1 cellular context compared by ENCODE assay signal in genomic region chr1:114467491-114467890, GRCh38.
TF ChIP-seq lines count a peak whose summit lies in the region.

No MANE protein-coding gene starts in this region.

TF ChIP-seq in HepG2, 621 proteins besides CTCF, POLR2A, EP300 and RAD21 (continued from another document and continues in another):
- TF ChIP-seq SRF (IDR thresholded peaks at IDR 0.05; ENCODE audit: low read depth, low read length) (no peak), ZNF232 (CRISPR knock-in tag; IDR thresholded peaks at IDR 0.05; ENCODE audit: borderline replicate concordance) (peak; percentile 82; the same call in 1 of the 2 replicates), NFIC (IDR thresholded peaks at IDR 0.05; ENCODE audit: low read length) (peak; percentile 96), ZMYM4 (CRISPR knock-in tag; IDR thresholded peaks at IDR 0.05) (peak; percentile 58; the same call in 1 of the 2 replicates), POGK (CRISPR knock-in tag; conservative IDR thresholded peaks at IDR 0.05) (peak; percentile 84), ZFAT (CRISPR knock-in tag; conservative IDR thresholded peaks at IDR 0.05) (no peak), CBFB (CRISPR knock-in tag; IDR thresholded peaks at IDR 0.05) (peak; percentile 93), PHF21A (CRISPR knock-in tag; IDR thresholded peaks at IDR 0.05) (peak; percentile 78), MIER3 (CRISPR knock-in tag; IDR thresholded peaks at IDR 0.05; ENCODE audit: borderline replicate concordance) (peak; percentile 89), HMG20B (CRISPR knock-in tag; conservative IDR thresholded peaks at IDR 0.05) (peak; percentile 84), PAXIP1 (CRISPR knock-in tag; conservative IDR thresholded peaks at IDR 0.05) (peak; percentile 96), TCF7 (IDR thresholded peaks at IDR 0.05; ENCODE audit: low read depth) (peak; percentile 98), ZSCAN21 (CRISPR knock-in tag; IDR thresholded peaks at IDR 0.05; ENCODE audit: borderline replicate concordance) (peak; percentile 40; the same call in 1 of the 2 replicates), RARG (CRISPR knock-in tag; IDR thresholded peaks at IDR 0.05; ENCODE audit: low read depth) (no peak), JUND (CRISPR knock-in tag; IDR thresholded peaks at IDR 0.05) (0 out of 2 replicates have a peak, but pooled peaks have one; percentile 9), TBX2 (CRISPR knock-in tag; IDR thresholded peaks at IDR 0.05; ENCODE audit: borderline replicate concordance) (peak; percentile 93), NONO (IDR thresholded peaks at IDR 0.05) (no peak), NONO (CRISPR knock-in tag; conservative IDR thresholded peaks at IDR 0.05) (peak; percentile 30; the same call in 1 of the 2 replicates), GABPA (IDR thresholded peaks at IDR 0.05; ENCODE audit: low read depth, low read length) (no peak), GABPA (CRISPR knock-in tag; IDR thresholded peaks at IDR 0.05; ENCODE audit: low read depth) (peak; percentile 75), XBP1 (CRISPR knock-in tag; IDR thresholded peaks at IDR 0.05) (no peak), SP5 (CRISPR knock-in tag; IDR thresholded peaks at IDR 0.05; ENCODE audit: borderline replicate concordance, low read depth) (peak; percentile 44; the same call in 1 of the 2 replicates), PPARG (CRISPR knock-in tag; conservative IDR thresholded peaks at IDR 0.05) (peak; percentile 88), CHD2 (IDR thresholded peaks at IDR 0.05; ENCODE audit: low read depth, low read length) (no peak), TCF12 (IDR thresholded peaks at IDR 0.05) (no peak), TCF12 (CRISPR knock-in tag; IDR thresholded peaks at IDR 0.05) (peak; percentile 83; the same call in 1 of the 2 replicates), ZSCAN25 (CRISPR knock-in tag; IDR thresholded peaks at IDR 0.05) (no peak), ERF (CRISPR knock-in tag; IDR thresholded peaks at IDR 0.05) (peak; percentile 93), RERE (CRISPR knock-in tag; IDR thresholded peaks at IDR 0.05; ENCODE audit: low read depth) (peak; percentile 88), MED13 (CRISPR knock-in tag; IDR thresholded peaks at IDR 0.05) (peak; percentile 92; the same call in 1 of the 2 replicates), KLF9 (CRISPR knock-in tag; IDR thresholded peaks at IDR 0.05; ENCODE audit: low read depth) (peak; percentile 73; the same call in 1 of the 2 replicates), ZNF280D (CRISPR knock-in tag; IDR thresholded peaks at IDR 0.05) (no peak), CREB1 (IDR thresholded peaks at IDR 0.05) (no peak; the same call in 1 of the 2 replicates), CREB1 (CRISPR knock-in tag; IDR thresholded peaks at IDR 0.05) (peak; percentile 86), ZNF331 (CRISPR knock-in tag; IDR thresholded peaks at IDR 0.05) (peak; percentile 93), SNAPC4 (CRISPR knock-in tag; IDR thresholded peaks at IDR 0.05) (no peak), BCL6 (CRISPR knock-in tag; IDR thresholded peaks at IDR 0.05) (peak; percentile 95), MIER2 (CRISPR knock-in tag; IDR thresholded peaks at IDR 0.05) (peak; percentile 54; the same call in 1 of the 2 replicates), ZNF710 (CRISPR knock-in tag; IDR thresholded peaks at IDR 0.05; ENCODE audit: borderline replicate concordance) (peak; percentile 97), HMG20A (CRISPR knock-in tag; IDR thresholded peaks at IDR 0.05; ENCODE audit: borderline replicate concordance) (peak; percentile 96)
